ENCODE assay signal across 9 cellular contexts in the genomic region with DNA sequence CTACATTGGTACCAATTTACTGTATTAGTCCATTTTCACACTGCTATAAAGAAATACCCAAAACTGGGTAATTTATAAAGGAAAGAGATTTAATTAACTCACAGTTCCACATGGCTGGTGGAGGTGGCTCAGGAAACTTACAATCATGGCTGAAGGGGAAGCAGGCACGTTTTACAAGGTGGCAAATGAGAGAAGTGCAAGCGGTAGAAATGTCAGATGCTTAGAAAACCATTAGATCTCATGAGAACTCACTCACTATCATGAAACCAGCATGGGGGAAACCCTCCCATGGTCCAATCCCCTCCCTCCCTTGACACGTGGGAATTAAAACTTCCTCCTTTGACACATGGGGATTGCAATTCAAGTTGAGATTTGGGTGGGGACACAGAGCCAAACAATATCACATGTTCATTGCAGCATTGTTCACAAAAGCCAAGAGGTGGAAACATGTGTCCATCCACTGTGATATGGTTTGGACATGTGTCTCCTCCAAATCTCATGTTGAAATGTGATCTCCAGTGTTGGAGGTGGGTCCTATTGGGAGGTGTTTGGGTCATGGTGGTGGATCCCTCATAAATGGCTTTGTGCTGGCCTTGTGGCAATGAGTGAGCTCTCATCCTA. TPM values are rescaled to one million over a fixed set of nuclear protein-coding genes. Genes with fewer than 3 reads are reported as not detected.
"Had no signal": no experiment of that assay in that cellular context is flagged by ENCODE, and none has a peak within 500 bp of the region (broad histone marks: within the 10 kb centered on the region; RNA-seq: fewer than 3 reads in every experiment).

No MANE protein-coding gene starts in this region.

- H3K4me2 ChIP-seq: GM23338 had no signal

- FAIRE-seq: H1, H54, HTR-8/SVneo had no signal

- ATAC-seq: GM23338, HCT116 had no signal

- DNase-seq: H9, HFFc6, KG1 had no signal

- H3K4me3 ChIP-seq: GM23338 had no signal

- H2AFZ ChIP-seq: GM23338 had no signal

RNA-seq across cellular contexts. Expression of a gene that starts 3.1 kb away (rescaled TPM):
- total RNA-seq: GM23338, H1, H9, HFFc6, HT-29 had no signal
- polyA plus RNA-seq: GM23338 had no signal
